1 cellular context compared by ENCODE assay signal in genomic region chr20:41692479-41693135, GRCh38.
A peak's percentile ranks its signal among the peaks of the same experiment; 100 is the strongest.
TF ChIP-seq lines count a peak whose summit lies in the region.

No MANE protein-coding gene starts in this region.

TF ChIP-seq in H1, 55 proteins besides CTCF, POLR2A, EP300 and RAD21 (continued from another document):
- TF ChIP-seq CBX8 (IDR thresholded peaks at IDR 0.05; ENCODE audit: borderline replicate concordance, low read depth, low read length) (no peak), JUND (IDR thresholded peaks at IDR 0.05; ENCODE audit: low read length) (no peak), SAP30 (IDR thresholded peaks at IDR 0.05; ENCODE audit: insufficient read depth, insufficient replicate concordance, low read length) (peak; percentile 6), BRCA1 (IDR thresholded peaks at IDR 0.05; ENCODE audit: low read depth, low read length) (no peak), POLR2AphosphoS5 (IDR thresholded peaks at IDR 0.05; ENCODE audit: low read depth, low read length) (0 out of 2 replicates have a peak, but pooled peaks have one; percentile 62), KDM4A (IDR thresholded peaks at IDR 0.05; ENCODE audit: low read depth, low read length, severe bottlenecking) (peak; percentile 1), GABPA (IDR thresholded peaks at IDR 0.05; ENCODE audit: borderline replicate concordance, insufficient read depth, low read length) (peak; percentile 72; the same call in 1 of the 2 replicates), SIX5 (IDR thresholded peaks at IDR 0.05; ENCODE audit: low read depth, low read length) (peak; percentile 79), PHF8 (conservative IDR thresholded peaks at IDR 0.05; ENCODE audit: low read depth, low read length) (peak; percentile 76; the same call in 1 of the 2 replicates), TAF1 (IDR thresholded peaks at IDR 0.05; ENCODE audit: low read depth, low read length) (peak; percentile 63; the same call in 1 of the 2 replicates), TAF7 (optimal IDR thresholded peaks at IDR 0.05; ENCODE audit: borderline replicate concordance, low read depth, low read length) (peak; percentile 62)
- TF ChIP-seq, protein P1, sequence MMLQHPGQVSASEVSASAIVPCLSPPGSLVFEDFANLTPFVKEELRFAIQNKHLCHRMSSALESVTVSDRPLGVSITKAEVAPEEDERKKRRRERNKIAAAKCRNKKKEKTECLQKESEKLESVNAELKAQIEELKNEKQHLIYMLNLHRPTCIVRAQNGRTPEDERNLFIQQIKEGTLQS (IDR thresholded peaks at IDR 0.05; ENCODE audit: insufficient read depth, low read depth, low read length): peak; percentile 88
